Comparison of ENCODE assay signal across 12 cellular contexts in genomic region chr1:246681822-246682221, GRCh38. TPM values are rescaled to one million over a fixed set of nuclear protein-coding genes. Genes with fewer than 3 reads are reported as not detected.
DNase-seq lines count a peak whose midpoint lies in the region; ATAC-seq and TF ChIP-seq lines count a peak whose summit lies in the region.
"Had no signal": no experiment of that assay in that cellular context is flagged by ENCODE, and none has a peak within 500 bp of the region (broad histone marks: within the 10 kb centered on the region; RNA-seq: fewer than 3 reads in every experiment).

No MANE protein-coding gene starts in this region.

- peaks cover 7% of the 10 kb centered on the region for H3K27me3 Mint-ChIP-seq in brain
- no peaks in the 10 kb centered on the region for H3K27me3 Mint-ChIP-seq in memory B cell
- H3K27me3 Mint-ChIP-seq in type B pancreatic cell, result no peaks in the 10 kb centered on the region

- ATAC-seq in memory B cell (ENCODE audit: low read depth) (peak; percentile 65), GM18907 (IDR thresholded peaks at IDR 0.05; ENCODE audit: unreplicated experiment) (no peak)
- ATAC-seq: A549, mucosa of descending colon had no signal

- H3K4me1 Mint-ChIP-seq in brain (peaks cover 48% of the 10 kb centered on the region), memory B cell (peaks cover 7% of the 10 kb centered on the region), type B pancreatic cell (ENCODE audit: unreplicated experiment) (peaks cover 37% of the 10 kb centered on the region)

- peak overlapping the region in 1 of 5 experiments; percentile 24 for H3K4me3 Mint-ChIP-seq in brain
- H3K4me3 Mint-ChIP-seq in memory B cell, result no peak overlapping the region
- H3K4me3 Mint-ChIP-seq in type B pancreatic cell, result no peak overlapping the region

- H3K9me3 Mint-ChIP-seq in brain (peaks cover 0 to 3% (median 0%) of the 10 kb centered on the region in 5 experiments), memory B cell (no peaks in the 10 kb centered on the region), type B pancreatic cell (no peaks in the 10 kb centered on the region)

- H3K27ac Mint-ChIP-seq in brain (peak overlapping the region; percentile 24 to 95 (median 82)), memory B cell (no peak overlapping the region), type B pancreatic cell (peak overlapping the region; percentile 59)

- peak; percentile 5 to 20 for DNase-seq in NCI-H446 (lab: John Stamatoyannopoulos, UW)
- no peak for DNase-seq in NCI-H446 treated with DMSO at 0.1 percent for 48 hours (lab: John Stamatoyannopoulos, UW)
- DNase-seq in memory B cell (ENCODE audit: low spot score in 2 of 2), result no peak
- DNase-seq in type B pancreatic cell (ENCODE audit: extremely low spot score, unreplicated experiment), result no peak
- DNase-seq in central memory CD4-positive, alpha-beta T cell, result no peak
- DNase-seq in midbrain (lab: John Stamatoyannopoulos, UW), result no peak
- DNase-seq: head of caudate nucleus, KG1, mucosa of descending colon had no signal

- TF ChIP-seq CTCF in brain (conservative IDR thresholded peaks at IDR 0.05) (no peak), type B pancreatic cell (conservative IDR thresholded peaks at IDR 0.05) (no peak)

- H3K36me3 Mint-ChIP-seq in brain (no peaks in the 10 kb centered on the region), memory B cell (peaks cover 2% of the 10 kb centered on the region), type B pancreatic cell (no peaks in the 10 kb centered on the region)

RNA-seq across cellular contexts. Expression of gene SCCPDH, which starts 42.4 kb away (rescaled TPM):
- polyA plus RNA-seq in brain (ENCODE audit: insufficient read depth, low read depth, low replicate concordance), result 61.0 TPM
- 18.1 and 34.1 TPM in 2 replicates for total RNA-seq in type B pancreatic cell (ENCODE audit: low replicate concordance)

Comparison
In these comparisons a context has a peak if more than half of its experiments do, and no peak if none do; other contexts are left out.
1. DNase-seq: peak in NCI-H446 (2 of 2); none in NCI-H446 treated with DMSO at 0.1 percent for 48 hours (single experiment), memory B cell (0 of 2), type B pancreatic cell (single experiment), central memory CD4-positive, alpha-beta T cell (single experiment) and midbrain (single experiment).